16 cellular contexts compared by ENCODE assay signal in genomic region chr2:179248024-179248348, GRCh38. TPM values are rescaled to one million over a fixed set of nuclear protein-coding genes. Genes with fewer than 3 reads are reported as not detected.
DNase-seq lines count a peak whose midpoint lies in the region; ATAC-seq, FAIRE-seq and TF ChIP-seq lines count a peak whose summit lies in the region.
"Had no signal": no experiment of that assay in that cellular context is flagged by ENCODE, and none has a peak within 500 bp of the region (broad histone marks: within the 10 kb centered on the region; RNA-seq: fewer than 3 reads in every experiment).

No MANE protein-coding gene starts in this region.

- no peaks in the 10 kb centered on the region for H3K27me3 ChIP-seq in heart left ventricle
- H3K27me3 ChIP-seq: BLaER1 treated with 17β-estradiol and CSF1 and Interleukin-3, amounts not matched to agents 10 nM and 100 nM had no signal

- H3K36me3 Mint-ChIP-seq in naive thymus-derived CD8-positive, alpha-beta T cell: peaks cover 0 to 5% (median 3%) of the 10 kb centered on the region in 3 donors
- H3K36me3 Mint-ChIP-seq: natural killer cell had no signal

- intact Hi-C loops in heart left ventricle (cut with DNase I): no loop called here

- TF ChIP-seq CTCF in heart left ventricle (IDR thresholded peaks at IDR 0.05): no peak

- peaks cover 3 to 77% (median 11%) of the 10 kb centered on the region in 4 donors for H3K4me1 Mint-ChIP-seq in naive thymus-derived CD8-positive, alpha-beta T cell

- H3K36me3 ChIP-seq in heart left ventricle: no peaks in the 10 kb centered on the region

- DNase-seq in frontal cortex (ENCODE audit: low spot score in 2 of 2): no peak
- DNase-seq in stimulated activated CD4-positive, alpha-beta T cell treated with anti-CD3 and anti-CD28 coated beads, Interleukin-4, amount 100 ng/mL, for 4 hours: no peak
- no peak for DNase-seq in NCI-H2107 (lab: John Stamatoyannopoulos, UW)
- DNase-seq in heart left ventricle: no peak
- no peak for DNase-seq in naive thymus-derived CD8-positive, alpha-beta T cell
- DNase-seq: activated CD4-positive, alpha-beta T cell treated with anti-CD3 and anti-CD28 coated beads, Interleukin-2, amount 50 U/mL, for 1 hour; KG1; left ventricle myocardium superior; natural killer cell; NCI-H82; Right ventricle myocardium superior; stimulated activated CD8-positive, alpha-beta memory T cell treated with anti-CD3 and anti-CD28 coated beads, Interleukin-4, amount 100 ng/mL, for 48 hours had no signal

- H3K27me3 Mint-ChIP-seq in naive thymus-derived CD8-positive, alpha-beta T cell: peaks cover 0 to 3% (median 0%) of the 10 kb centered on the region in 5 donors

- WGBS in heart left ventricle, 4 donors: 58 to 75% (median 71%) methylated on average over 1 of the region's 1 CpG

- H3K9me3 ChIP-seq in heart left ventricle: peaks cover 0 to 24% (median 0%) of the 10 kb centered on the region in 12 donors

- H3K9me3 Mint-ChIP-seq in naive thymus-derived CD8-positive, alpha-beta T cell: peaks cover 0 to 13% (median 5%) of the 10 kb centered on the region in 9 donors

- ATAC-seq in GM18505 (IDR thresholded peaks at IDR 0.05; ENCODE audit: unreplicated experiment): peak; percentile 30
- ATAC-seq in GM21619 (IDR thresholded peaks at IDR 0.05; ENCODE audit: unreplicated experiment): peak; percentile 29
- peak; percentile 28 for ATAC-seq in HG03520 (IDR thresholded peaks at IDR 0.05; ENCODE audit: unreplicated experiment)
- no peak for ATAC-seq in heart left ventricle
- ATAC-seq in naive thymus-derived CD8-positive, alpha-beta T cell: no peak
- ATAC-seq: left ventricle myocardium superior, natural killer cell had no signal

- H3K4me3 ChIP-seq in heart left ventricle: no peak overlapping the region
- H3K4me3 ChIP-seq: BLaER1 treated with 17β-estradiol and CSF1 and Interleukin-3, amounts not matched to agents 10 nM and 100 nM had no signal

- TF ChIP-seq POLR2A in GM18505 (IDR thresholded peaks at IDR 0.05; ENCODE audit: borderline replicate concordance, extremely low read depth, insufficient read depth, insufficient read length): no peak
- no peak for TF ChIP-seq POLR2A in heart left ventricle (IDR thresholded peaks at IDR 0.05)

- peak overlapping the region in 2 of 10 donors; percentile 54 to 84 for H3K27ac Mint-ChIP-seq in naive thymus-derived CD8-positive, alpha-beta T cell

- H3K4me3 Mint-ChIP-seq in naive thymus-derived CD8-positive, alpha-beta T cell: peak overlapping the region in 1 of 10 donors; percentile 80
- H3K4me3 Mint-ChIP-seq: natural killer cell had no signal

- FAIRE-seq in frontal cortex (lab: Jason Lieb, UNC): peak; percentile 36

- POLR2A ChIA-PET in naive thymus-derived CD8-positive, alpha-beta T cell (lab: Charles Lee): no interaction called here

- no peak overlapping the region for H3K27ac ChIP-seq in heart left ventricle
- H3K27ac ChIP-seq: BLaER1 treated with 17β-estradiol and CSF1 and Interleukin-3, amounts not matched to agents 10 nM and 100 nM had no signal

- H3K4me1 ChIP-seq in heart left ventricle: peaks cover 0 to 40% (median 0%) of the 10 kb centered on the region in 12 donors

RNA-seq across cellular contexts. Expression of gene SESTD1, which starts 16.6 kb away (rescaled TPM):
- total RNA-seq in frontal cortex (70.9 TPM), heart left ventricle (10 to 100 TPM; 14.4 to 48.7 (median 32.6) TPM)
- 1 to 10 TPM; 2.9 to 9.2 TPM for polyA plus RNA-seq in heart left ventricle
- total RNA-seq in naive thymus-derived CD8-positive, alpha-beta T cell: 1 to 10 TPM; 4.9 to 5.3 TPM
- polyA plus RNA-seq in naive thymus-derived CD8-positive, alpha-beta T cell: 1 to 10 TPM in 2 of 3 donors, under 1 TPM in 1; 0.27 to 1.4 (median 1.0) TPM

Comparison
In these comparisons a context has a peak if more than half of its experiments do, and no peak if none do; other contexts are left out.
1. ATAC-seq: peak in GM18505 (single experiment), GM21619 (single experiment) and HG03520 (single experiment); none in heart left ventricle (0 of 4) and naive thymus-derived CD8-positive, alpha-beta T cell (0 of 2).